10 cellular contexts compared by ENCODE assay signal in the genomic region with DNA sequence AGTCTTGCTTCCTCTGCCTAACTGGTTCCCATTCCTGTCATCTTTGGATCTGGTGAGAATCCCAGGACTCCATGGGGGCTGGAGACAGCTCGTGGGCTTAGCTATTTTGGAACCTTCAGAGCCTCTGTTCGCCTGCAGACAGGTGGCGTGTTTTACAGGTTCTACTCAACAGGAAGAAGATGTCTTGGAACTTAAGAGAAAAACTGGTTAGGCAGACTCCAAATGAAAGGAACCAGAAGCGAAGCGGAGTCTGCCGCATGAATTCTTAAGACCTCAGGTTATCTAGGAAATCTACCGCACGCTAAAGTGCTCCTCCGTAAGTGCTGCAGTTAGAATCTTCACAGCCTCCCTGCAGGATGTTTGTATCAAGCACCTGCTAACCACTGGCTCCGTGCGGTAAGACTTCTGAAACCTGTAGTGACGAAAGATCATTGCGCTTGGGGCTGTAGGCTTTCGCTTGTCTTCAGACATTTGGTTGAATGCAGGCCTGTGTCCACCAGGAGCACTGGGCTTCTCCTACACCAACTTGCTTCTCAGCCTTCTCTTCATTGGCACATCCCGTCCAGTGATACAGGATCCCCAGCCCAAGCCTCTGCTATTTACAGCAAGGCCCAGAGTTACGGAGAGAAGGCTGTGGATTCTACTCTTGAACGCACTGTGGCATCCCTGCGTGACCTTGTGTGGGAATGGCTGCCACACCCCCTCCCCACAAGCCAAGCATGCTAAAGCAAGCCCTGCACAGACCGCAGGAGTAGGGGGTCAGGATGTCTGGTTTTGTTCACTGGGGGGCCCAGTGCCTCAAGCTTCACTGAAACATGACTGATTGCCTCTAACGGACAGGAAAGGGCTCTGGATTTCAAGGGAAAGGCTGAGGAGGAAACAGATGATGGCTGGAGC. TPM values are rescaled to one million over a fixed set of nuclear protein-coding genes. Genes with fewer than 3 reads are reported as not detected.
A peak's percentile ranks its signal among the peaks of the same experiment; 100 is the strongest.
DNase-seq lines count a peak whose midpoint lies in the region; ATAC-seq and TF ChIP-seq lines count a peak whose summit lies in the region.
"Had no signal": no experiment of that assay in that cellular context is flagged by ENCODE, and none has a peak within 500 bp of the region (broad histone marks: within the 10 kb centered on the region; RNA-seq: fewer than 3 reads in every experiment).

No MANE protein-coding gene starts in this region.

- DNase-seq in activated effector memory CD4-positive, alpha-beta T cell treated with Interleukin-2 at 50 U/mL for 16 hours = peak; percentile 8
- no peak for DNase-seq in activated effector memory CD4-positive, alpha-beta T cell treated with anti-CD3 and anti-CD28 coated beads, Interleukin-2, amount 50 U/mL, for 16 hours
- DNase-seq in activated T-helper 2 cell treated with anti-CD3 and anti-CD28 coated beads, Interferon-gamma antibody, Interleukin-2, Interleukin-4, amounts not matched to agents 10 μg/mL and 5 μg/mL and 100 μg/mL, durations not matched to agents 14 hours and 24 hours and 36 hours (ENCODE audit: low spot score) = peak; percentile 26
- DNase-seq in right atrium auricular region (ENCODE audit: low spot score) = no peak
- no peak for DNase-seq in stomach
- no peak for DNase-seq in MM.1S
- no peak for DNase-seq in middle frontal gyrus (ENCODE audit: extremely low spot score, low spot score)
- DNase-seq: KG1, NCI-H748 treated with DMSO at 0.1 percent for 48 hours had no signal

- TF ChIP-seq EP300 in stomach (IDR thresholded peaks at IDR 0.05) = no peak

- TF ChIP-seq CTCF in right atrium auricular region (IDR thresholded peaks at IDR 0.05) (no peak), stomach (IDR thresholded peaks at IDR 0.05) (no peak), MM.1S (IDR thresholded peaks at IDR 0.05; ENCODE audit: low read length) (no peak)

- H3K4me2 ChIP-seq in MM.1S (ENCODE audit: low read depth, low read length) = no peak overlapping the region

- peaks cover 2% of the 10 kb centered on the region for H3K4me1 Mint-ChIP-seq in activated T-helper 2 cell treated with anti-CD3 and anti-CD28 coated beads, Interferon-gamma antibody, Interleukin-2, Interleukin-4, amounts not matched to agents 10 μg/mL and 5 μg/mL and 100 μg/mL, durations not matched to agents 14 hours and 24 hours and 36 hours (ENCODE audit: low read depth)

- H3K36me3 ChIP-seq in right atrium auricular region = peaks cover 13% of the 10 kb centered on the region
- peaks cover 9 to 55% (median 39%) of the 10 kb centered on the region in 4 donors for H3K36me3 ChIP-seq in stomach
- no peaks in the 10 kb centered on the region for H3K36me3 ChIP-seq in MM.1S (replicated peaks; ENCODE audit: insufficient read depth, low read length)

- WGBS in stomach, 5 donors = 88 to 93% (median 91%) methylated on average over 20 of the region's 20 CpGs

- H3K79me2 ChIP-seq in MM.1S (ENCODE audit: low read length) = no peaks in the 10 kb centered on the region

- TF ChIP-seq POLR2A in stomach (IDR thresholded peaks at IDR 0.05) = no peak

- no peaks in the 10 kb centered on the region for H3F3A ChIP-seq in MM.1S (ENCODE audit: insufficient read depth, low read length)

- H3K9me3 ChIP-seq in right atrium auricular region = no peaks in the 10 kb centered on the region
- no peaks in the 10 kb centered on the region for H3K9me3 ChIP-seq in stomach
- H3K9me3 ChIP-seq in MM.1S (replicated peaks; ENCODE audit: insufficient read depth, low read length) = no peaks in the 10 kb centered on the region

- H3K4me1 ChIP-seq in right atrium auricular region (peaks cover 0 to 19% of the 10 kb centered on the region in 2 donors), stomach (peaks cover 4 to 20% (median 14%) of the 10 kb centered on the region in 4 donors), MM.1S (ENCODE audit: low read length) (no peaks in the 10 kb centered on the region)

- peaks cover 22% of the 10 kb centered on the region for H3K36me3 Mint-ChIP-seq in activated T-helper 2 cell treated with anti-CD3 and anti-CD28 coated beads, Interferon-gamma antibody, Interleukin-2, Interleukin-4, amounts not matched to agents 10 μg/mL and 5 μg/mL and 100 μg/mL, durations not matched to agents 14 hours and 24 hours and 36 hours (ENCODE audit: low read depth)

- no peak overlapping the region for H3K9ac ChIP-seq in MM.1S (ENCODE audit: low read length)

- H4K20me1 ChIP-seq in MM.1S (ENCODE audit: insufficient read depth, low read length) = no peaks in the 10 kb centered on the region

- no peaks in the 10 kb centered on the region for H3K27me3 ChIP-seq in right atrium auricular region
- H3K27me3 ChIP-seq in stomach = no peaks in the 10 kb centered on the region
- H3K27me3 ChIP-seq in MM.1S (replicated peaks; ENCODE audit: insufficient read depth, low read length) = no peaks in the 10 kb centered on the region

- peak overlapping the region; percentile 55 for H3K27ac Mint-ChIP-seq in activated T-helper 2 cell treated with anti-CD3 and anti-CD28 coated beads, Interferon-gamma antibody, Interleukin-2, Interleukin-4, amounts not matched to agents 10 μg/mL and 5 μg/mL and 100 μg/mL, durations not matched to agents 14 hours and 24 hours and 36 hours

- ATAC-seq in HG03442 (IDR thresholded peaks at IDR 0.05; ENCODE audit: unreplicated experiment) = no peak

- no peak overlapping the region for H2AFZ ChIP-seq in MM.1S (ENCODE audit: low read length)

- no peak overlapping the region for H3K4me3 Mint-ChIP-seq in activated T-helper 2 cell treated with anti-CD3 and anti-CD28 coated beads, Interferon-gamma antibody, Interleukin-2, Interleukin-4, amounts not matched to agents 10 μg/mL and 5 μg/mL and 100 μg/mL, durations not matched to agents 14 hours and 24 hours and 36 hours (ENCODE audit: low read depth)

- peaks cover under 1% of the 10 kb centered on the region for H3K9me3 Mint-ChIP-seq in activated T-helper 2 cell treated with anti-CD3 and anti-CD28 coated beads, Interferon-gamma antibody, Interleukin-2, Interleukin-4, amounts not matched to agents 10 μg/mL and 5 μg/mL and 100 μg/mL, durations not matched to agents 14 hours and 24 hours and 36 hours

- peak overlapping the region; percentile 74 to 85 for H3K27ac ChIP-seq in right atrium auricular region
- H3K27ac ChIP-seq in stomach = peak overlapping the region in 3 of 5 donors; percentile 53 to 81 (median 57)
- H3K27ac ChIP-seq in MM.1S (ENCODE audit: low read length) = no peak overlapping the region

- H3K27me3 Mint-ChIP-seq in activated T-helper 2 cell treated with anti-CD3 and anti-CD28 coated beads, Interferon-gamma antibody, Interleukin-2, Interleukin-4, amounts not matched to agents 10 μg/mL and 5 μg/mL and 100 μg/mL, durations not matched to agents 14 hours and 24 hours and 36 hours (ENCODE audit: low read depth) = no peaks in the 10 kb centered on the region

- intact Hi-C loops in activated T-helper 2 cell treated with anti-CD3 and anti-CD28 coated beads, Interferon-gamma antibody, Interleukin-2, Interleukin-4, amounts not matched to agents 10 μg/mL and 5 μg/mL and 100 μg/mL, durations not matched to agents 14 hours and 24 hours and 36 hours (cut with micrococcal nuclease) = loop anchor here (5.0 kb wide), 1 partner anchor 33 kb away; the partner anchor contains the start of gene ACADS
- intact Hi-C loops in stomach (cut with DNase I; ENCODE audit: low total_unique reads) = no loop called here

- no peaks in the 10 kb centered on the region for H3K9me2 ChIP-seq in MM.1S (replicated peaks; ENCODE audit: insufficient read depth, low read length)

- H3K4me3 ChIP-seq in right atrium auricular region (no peak overlapping the region), stomach (no peak overlapping the region), MM.1S (ENCODE audit: low read length) (no peak overlapping the region)

RNA-seq across cellular contexts. Expression of gene ACADS, which starts 35.0 kb away (rescaled TPM):
- 16.4 and 16.6 TPM in 2 replicates for total RNA-seq in activated T-helper 2 cell treated with anti-CD3 and anti-CD28 coated beads, Interferon-gamma antibody, Interleukin-2, Interleukin-4, amounts not matched to agents 10 μg/mL and 5 μg/mL and 100 μg/mL, durations not matched to agents 14 hours and 24 hours and 36 hours
- total RNA-seq in right atrium auricular region (10 to 100 TPM; 58.6 to 92.6 TPM), stomach (100 to 1,000 TPM in 2 of 5 donors, 10 to 100 TPM in 3; 16.5 to 313 (median 28.5) TPM)
- 10 to 100 TPM; 31.1 to 60.6 (median 46.3) TPM for polyA plus RNA-seq in stomach

RNA-seq across cellular contexts. Expression of gene UNC119B, which starts 50.3 kb away (rescaled TPM):
- 25.1 and 27.0 TPM in 2 replicates for total RNA-seq in activated T-helper 2 cell treated with anti-CD3 and anti-CD28 coated beads, Interferon-gamma antibody, Interleukin-2, Interleukin-4, amounts not matched to agents 10 μg/mL and 5 μg/mL and 100 μg/mL, durations not matched to agents 14 hours and 24 hours and 36 hours
- total RNA-seq in right atrium auricular region (10 to 100 TPM in 1 of 2 donors, 1 to 10 TPM in 1; 8.9 to 13.1 TPM), stomach (10 to 100 TPM in 4 of 5 donors, 1 to 10 TPM in 1; 8.2 to 26.8 (median 19.7) TPM)
- 10 to 100 TPM in 2 of 3 donors, 1 to 10 TPM in 1; 9.6 to 14.6 (median 12.5) TPM for polyA plus RNA-seq in stomach

Comparison
In these comparisons a context has a peak if more than half of its experiments do, and no peak if none do; other contexts are left out.
1. DNase-seq: peak in activated effector memory CD4-positive, alpha-beta T cell treated with Interleukin-2 at 50 U/mL for 16 hours (single experiment) and activated T-helper 2 cell treated with anti-CD3 and anti-CD28 coated beads, Interferon-gamma antibody, Interleukin-2, Interleukin-4, amounts not matched to agents 10 μg/mL and 5 μg/mL and 100 μg/mL, durations not matched to agents 14 hours and 24 hours and 36 hours (single experiment); none in activated effector memory CD4-positive, alpha-beta T cell treated with anti-CD3 and anti-CD28 coated beads, Interleukin-2, amount 50 U/mL, for 16 hours (single experiment), right atrium auricular region (single experiment), stomach (single experiment), MM.1S (single experiment) and middle frontal gyrus (single experiment).